26 cellular contexts compared by ENCODE assay signal in the genomic region with DNA sequence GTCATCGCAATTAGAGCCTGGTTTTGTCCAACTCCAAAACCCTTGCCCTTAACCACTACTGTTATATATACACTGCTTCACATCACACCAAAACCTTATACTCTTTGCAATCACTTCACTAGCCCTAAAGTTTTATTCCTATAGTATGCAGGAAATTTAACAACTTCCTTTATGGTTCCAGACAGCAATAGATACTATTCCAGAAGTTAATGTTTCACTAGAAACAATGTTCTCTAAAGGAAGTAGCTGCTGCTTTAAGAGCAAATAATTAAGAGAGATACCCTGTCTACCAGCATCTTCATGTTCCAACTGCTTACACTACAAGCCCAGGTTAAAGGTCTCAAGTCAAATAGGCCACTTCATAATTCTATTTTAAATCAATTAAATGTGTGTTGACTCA. TPM values are rescaled to one million over a fixed set of nuclear protein-coding genes. Genes with fewer than 3 reads are reported as not detected.
"Had no signal": no experiment of that assay in that cellular context is flagged by ENCODE, and none has a peak within 500 bp of the region (broad histone marks: within the 10 kb centered on the region; RNA-seq: fewer than 3 reads in every experiment).

No MANE protein-coding gene starts in this region.

- H3K27me3 ChIP-seq: body of pancreas, gastrocnemius medialis, upper lobe of right lung had no signal

- H3K9me3 ChIP-seq: body of pancreas, gastrocnemius medialis, upper lobe of right lung had no signal

- H3K27ac ChIP-seq: coronary artery, gastrocnemius medialis, skin epidermis, upper lobe of right lung had no signal

- H3K4me3 ChIP-seq: body of pancreas, coronary artery, gastrocnemius medialis, skin epidermis, upper lobe of right lung had no signal

- H3K4me3 Mint-ChIP-seq: activated CD4-positive, alpha-beta T cell treated with anti-CD3 and anti-CD28 coated beads for 36 hours; activated naive CD8-positive, alpha-beta T cell; activated T-cell treated with anti-CD3 and anti-CD28 coated beads, Interleukin-2, amount 50 U/mL, for 72 hours; effector memory CD8-positive, alpha-beta T cell; mesothelial cell of epicardium; naive thymus-derived CD8-positive, alpha-beta T cell; stimulated activated memory B cell treated with anti-CD40 and anti-IgM and Interleukin-4, amounts not matched to agents 10 μg/mL and 1 μg/mL and 100 μg/mL, for 72 hours; stimulated activated naive CD8-positive, alpha-beta T cell treated with anti-CD3 and anti-CD28 coated beads, Interleukin-15, amount 100 ng/mL, for 72 hours; T-cell; T-helper 2 cell treated with Interferon-gamma antibody and Interleukin-4, amounts not matched to agents 5 μg/mL and 100 μg/mL, for 36 hours had no signal

- H3K9me3 Mint-ChIP-seq: activated T-cell treated with anti-CD3 and anti-CD28 coated beads, Interleukin-2, amount 50 U/mL, for 72 hours; effector memory CD8-positive, alpha-beta T cell; naive thymus-derived CD8-positive, alpha-beta T cell; stimulated activated memory B cell treated with anti-CD40 and anti-IgM and Interleukin-4, amounts not matched to agents 10 μg/mL and 1 μg/mL and 100 μg/mL, for 72 hours; stimulated activated naive CD8-positive, alpha-beta T cell treated with anti-CD3 and anti-CD28 coated beads, Interleukin-15, amount 100 ng/mL, for 72 hours; T-cell; T-helper 2 cell treated with Interferon-gamma antibody and Interleukin-4, amounts not matched to agents 5 μg/mL and 100 μg/mL, for 36 hours had no signal

- H3K27ac Mint-ChIP-seq: activated CD4-positive, alpha-beta T cell treated with anti-CD3 and anti-CD28 coated beads for 36 hours; activated naive CD8-positive, alpha-beta T cell; activated T-cell treated with anti-CD3 and anti-CD28 coated beads, Interleukin-2, amount 50 U/mL, for 72 hours; effector memory CD8-positive, alpha-beta T cell; naive thymus-derived CD8-positive, alpha-beta T cell; stimulated activated memory B cell treated with anti-CD40 and anti-IgM and Interleukin-4, amounts not matched to agents 10 μg/mL and 1 μg/mL and 100 μg/mL, for 72 hours; stimulated activated naive CD8-positive, alpha-beta T cell treated with anti-CD3 and anti-CD28 coated beads, Interleukin-15, amount 100 ng/mL, for 72 hours; T-cell; T-helper 2 cell treated with Interferon-gamma antibody and Interleukin-4, amounts not matched to agents 5 μg/mL and 100 μg/mL, for 36 hours had no signal

- H3K36me3 ChIP-seq: gastrocnemius medialis, upper lobe of right lung had no signal

- H3K4me1 ChIP-seq: gastrocnemius medialis, upper lobe of right lung had no signal

- DNase-seq: activated CD4-positive, alpha-beta T cell treated with anti-CD3 and anti-CD28 coated beads for 36 hours; activated CD4-positive, CD25-positive, alpha-beta regulatory T cell; activated naive CD4-positive, alpha-beta T cell; activated T-cell treated with anti-CD3 and anti-CD28 coated beads for 4 hours; activated T-cell treated with anti-CD3 and anti-CD28 coated beads, Interleukin-2, amount 50 U/mL, for 72 hours; aorta; body of pancreas; effector memory CD8-positive, alpha-beta T cell; erythroblast; gastrocnemius medialis; hippocampal formation; naive thymus-derived CD8-positive, alpha-beta T cell; posterior cingulate gyrus; stimulated activated CD4-positive, alpha-beta T cell treated with anti-CD3 and anti-CD28 coated beads, Interleukin-4, amount 100 ng/mL, for 4 hours; stimulated activated CD8-positive, alpha-beta memory T cell treated with anti-CD3 and anti-CD28 coated beads, Interleukin-4, amount 100 ng/mL, for 48 hours; stimulated activated naive CD8-positive, alpha-beta T cell treated with anti-CD3 and anti-CD28 coated beads, Interleukin-15, amount 100 ng/mL, for 72 hours; substantia nigra; T-cell; upper lobe of right lung had no signal

- ATAC-seq: activated CD4-positive, alpha-beta T cell treated with anti-CD3 and anti-CD28 coated beads for 36 hours; activated T-cell treated with anti-CD3 and anti-CD28 coated beads, Interleukin-2, amount 50 U/mL, for 72 hours; body of pancreas; effector memory CD8-positive, alpha-beta T cell; gastrocnemius medialis; naive thymus-derived CD8-positive, alpha-beta T cell; sciatic nerve; stimulated activated memory B cell treated with anti-CD40 and anti-IgM and Interleukin-4, amounts not matched to agents 10 μg/mL and 1 μg/mL and 100 μg/mL, for 72 hours; stimulated activated naive CD8-positive, alpha-beta T cell treated with anti-CD3 and anti-CD28 coated beads, Interleukin-15, amount 100 ng/mL, for 72 hours; T-cell; upper lobe of right lung had no signal

- H3K36me3 Mint-ChIP-seq: activated naive CD8-positive, alpha-beta T cell; naive thymus-derived CD8-positive, alpha-beta T cell; stimulated activated memory B cell treated with anti-CD40 and anti-IgM and Interleukin-4, amounts not matched to agents 10 μg/mL and 1 μg/mL and 100 μg/mL, for 72 hours; T-cell had no signal

- H3K4me1 Mint-ChIP-seq: activated CD4-positive, alpha-beta T cell treated with anti-CD3 and anti-CD28 coated beads for 36 hours; stimulated activated memory B cell treated with anti-CD40 and anti-IgM and Interleukin-4, amounts not matched to agents 10 μg/mL and 1 μg/mL and 100 μg/mL, for 72 hours; stimulated activated naive CD8-positive, alpha-beta T cell treated with anti-CD3 and anti-CD28 coated beads, Interleukin-15, amount 100 ng/mL, for 72 hours; T-cell had no signal

- H3K27me3 Mint-ChIP-seq: effector memory CD8-positive, alpha-beta T cell; stimulated activated memory B cell treated with anti-CD40 and anti-IgM and Interleukin-4, amounts not matched to agents 10 μg/mL and 1 μg/mL and 100 μg/mL, for 72 hours; T-cell had no signal

RNA-seq across cellular contexts. Expression of a gene that starts 22.0 kb away (rescaled TPM):
- total RNA-seq: activated CD4-positive, alpha-beta T cell treated with anti-CD3 and anti-CD28 coated beads for 36 hours; activated T-cell treated with anti-CD3 and anti-CD28 coated beads, Interleukin-2, amount 50 U/mL, for 72 hours; naive thymus-derived CD8-positive, alpha-beta T cell had no signal
